ENCODE assay signal across 27 cellular contexts in genomic region chr2:16247371-16248177, GRCh38.
"Had no signal": no experiment of that assay in that cellular context is flagged by ENCODE, and none has a peak within 500 bp of the region (broad histone marks: within the 10 kb centered on the region; RNA-seq: fewer than 3 reads in every experiment).

No MANE protein-coding gene starts in this region.

- H3K4me3 ChIP-seq: cardiac muscle cell, colonic mucosa, dorsolateral prefrontal cortex, heart left ventricle, lung, mucosa of descending colon, thoracic aorta, vagina had no signal

- H3K9me3 ChIP-seq: colonic mucosa, heart left ventricle, mucosa of descending colon, thoracic aorta, vagina had no signal

- H3K27me3 ChIP-seq: colonic mucosa, vagina had no signal

- H3K27ac ChIP-seq: cardiac muscle cell, colonic mucosa, dorsolateral prefrontal cortex, heart left ventricle, thoracic aorta, vagina had no signal

- DNase-seq: activated B cell treated with CpG ODN at 0.5 μM for 24 hours; activated CD4-positive, alpha-beta T cell treated with anti-CD3 and anti-CD28 coated beads for 36 hours; activated CD8-positive, alpha-beta memory T cell treated with anti-CD3 and anti-CD28 coated beads, Interleukin-2, amount 10 ng/mL, durations not matched to agents 7 days and 5 days; activated CD8-positive, alpha-beta T cell treated with anti-CD3 and anti-CD28 coated beads, Interleukin-2, amount 10 ng/mL, durations not matched to agents 7 days and 5 days; activated naive CD8-positive, alpha-beta T cell treated with anti-CD3 and anti-CD28 coated beads, Interleukin-2, amount 50 U/mL, for 24 hours; activated T-cell treated with anti-CD3 and anti-CD28 coated beads, Interleukin-2, amount 50 U/mL, for 48 hours; amygdala; cerebellar nuclear complex; colonic mucosa; dorsolateral prefrontal cortex; effector memory CD8-positive, alpha-beta T cell; foreskin fibroblast; heart left ventricle; hypothalamus; immature natural killer cell; mucosa of descending colon; naive B cell; nephron progenitor cell; nucleus accumbens; right cardiac atrium; stimulated activated CD4-positive, alpha-beta T cell treated with anti-CD3 and anti-CD28 coated beads, Interleukin-2, amount 100 ng/mL, for 48 hours; stimulated activated naive CD8-positive, alpha-beta T cell treated with anti-CD3 and anti-CD28 coated beads, Interleukin-15, Interleukin-2, amounts not matched to agents 100 U/mL and 50 U/mL, for 24 hours; T-helper 1 cell had no signal

- H3K36me3 ChIP-seq: cardiac muscle cell, colonic mucosa, heart left ventricle, thoracic aorta, vagina had no signal

- H3K4me1 ChIP-seq: colonic mucosa, heart left ventricle, vagina had no signal
